In genomic region chr5:115068239-115069086, GRCh38 we compare ENCODE assay signal across 9 cellular contexts.
A peak's percentile ranks its signal among the peaks of the same experiment; 100 is the strongest.
DNase-seq lines count a peak whose midpoint lies in the region; ATAC-seq, FAIRE-seq and TF ChIP-seq lines count a peak whose summit lies in the region.
"Had no signal": no experiment of that assay in that cellular context is flagged by ENCODE, and none has a peak within 500 bp of the region (broad histone marks: within the 10 kb centered on the region; RNA-seq: fewer than 3 reads in every experiment).

No MANE protein-coding gene starts in this region.

- FAIRE-seq in A549 (lab: Jason Lieb, UNC), result no peak

- TF ChIP-seq EP300 in A549 (IDR thresholded peaks at IDR 0.05), result no peak

- no peak overlapping the region for H3K9ac ChIP-seq in OCI-LY1 (ENCODE audit: low read length)

- no peak for TF ChIP-seq RAD21 in A549 (conservative IDR thresholded peaks at IDR 0.05 in 1 of 2, IDR thresholded peaks at IDR 0.05 in 1 of 2)

- H3K9me3 ChIP-seq in A549, result no peaks in the 10 kb centered on the region
- no peaks in the 10 kb centered on the region for H3K9me3 ChIP-seq in OCI-LY1 (ENCODE audit: low read length)
- H3K9me3 ChIP-seq in psoas muscle, result no peaks in the 10 kb centered on the region

- H3K4me3 ChIP-seq in A549 (0 out of 3 replicates have a peak overlapping the region, but pooled peaks have one; percentile 13), OCI-LY1 (ENCODE audit: low read depth, low read length, poor library complexity, severe bottlenecking) (peak overlapping the region; percentile 23), epithelial cell of esophagus (ENCODE audit: low read length) (no peak overlapping the region), psoas muscle (no peak overlapping the region)

- no peaks in the 10 kb centered on the region; the same call in 1 of the 2 replicates for H3K27me3 ChIP-seq in OCI-LY1 (ENCODE audit: insufficient read depth, low read length)
- H3K27me3 ChIP-seq in psoas muscle (ENCODE audit: insufficient read depth in 3 of 3, low read length in 2 of 3), result no peaks in the 10 kb centered on the region

- H3K27ac ChIP-seq in A549, result no peak overlapping the region
- H3K27ac ChIP-seq in OCI-LY1 (ENCODE audit: low read depth, low read length, poor library complexity, severe bottlenecking), result no peak overlapping the region
- H3K27ac ChIP-seq in psoas muscle, result no peak overlapping the region

- no peaks in the 10 kb centered on the region for H4K20me1 ChIP-seq in OCI-LY1 (ENCODE audit: insufficient read depth, low read length)

- H3F3A ChIP-seq in OCI-LY1 (ENCODE audit: insufficient read depth, low read length), result no peaks in the 10 kb centered on the region

- no peaks in the 10 kb centered on the region for H3K79me2 ChIP-seq in OCI-LY1 (ENCODE audit: insufficient read depth, low read length)

- H2AFZ ChIP-seq in OCI-LY1 (ENCODE audit: low read length), result no peak overlapping the region

- H3K36me3 ChIP-seq in OCI-LY1 (ENCODE audit: insufficient read depth, low read length), result no peaks in the 10 kb centered on the region
- no peaks in the 10 kb centered on the region for H3K36me3 ChIP-seq in psoas muscle (ENCODE audit: insufficient read depth in 1 of 2, low read depth in 1 of 2)

- H3K4me1 ChIP-seq in A549 (no peaks in the 10 kb centered on the region), OCI-LY1 (ENCODE audit: insufficient read depth, low read length, severe bottlenecking) (peaks cover 3% of the 10 kb centered on the region), psoas muscle (no peaks in the 10 kb centered on the region)

- H3K4me2 ChIP-seq in A549 (peak overlapping the region; percentile 46), OCI-LY1 (ENCODE audit: low read length) (peak overlapping the region; percentile 29)

- 62% methylated on average over 14 of the region's 14 CpGs for WGBS in A549 (ENCODE audit: missing lambda C conversion rate)
- WGBS in psoas muscle, 3 donors, result 85 to 90% (median 86%) methylated on average over 14 of the region's 14 CpGs

- intact Hi-C loops in psoas muscle (cut with DNase I), result loop anchor here in 1 of 2 donors (5.0 kb wide), 1 partner anchor 1456 kb away; no protein-coding TSS in a partner anchor

- TF ChIP-seq CTCF in A549 (IDR thresholded peaks at IDR 0.05) (no peak), OCI-LY1 (IDR thresholded peaks at IDR 0.05; ENCODE audit: low read length) (no peak), epithelial cell of esophagus (IDR thresholded peaks at IDR 0.05; ENCODE audit: insufficient read depth, low read depth, low read length, missing control alignments) (no peak), psoas muscle (IDR thresholded peaks at IDR 0.05) (no peak)

- H3K9me2 ChIP-seq in OCI-LY1 (ENCODE audit: low read depth, low read length), result no peaks in the 10 kb centered on the region

- DNase-seq in A549 (ENCODE audit: low read depth in 1 of 2, low spot score in 1 of 2), result peak in 1 of 2 experiments; percentile 62
- DNase-seq in epithelial cell of esophagus (ENCODE audit: low read depth), result peak; percentile 58
- DNase-seq in stromal cell of bone marrow (ENCODE audit: low read depth), result peak; percentile 7
- no peak for DNase-seq in DMS 273 (lab: John Stamatoyannopoulos, UW; ENCODE audit: unreplicated experiment)
- no peak for DNase-seq in psoas muscle
- DNase-seq: activated naive CD8-positive, alpha-beta T cell treated with anti-CD3 and anti-CD28 coated beads, Interleukin-2, amount 10 ng/mL, durations not matched to agents 7 days and 5 days had no signal

- POLR2A ChIA-PET in A549 (lab: Yijun Ruan, JAX), result no interaction called here

- CTCF ChIA-PET in A549 (lab: Yijun Ruan, JAX), result interaction anchor here (0.6 to 2.7 kb wide), 11 partner anchors 11 to 1463 kb away, joined by 3 to 9 read pairs (median 3); no protein-coding TSS in a partner anchor

- peak in 1 of 2 experiments; percentile 69; a peak in 3 of 6 replicates for ATAC-seq in A549
- peak; percentile 75 for ATAC-seq in GM18909 (IDR thresholded peaks at IDR 0.05; ENCODE audit: poor library complexity, unreplicated experiment)
- ATAC-seq in HG03095 (IDR thresholded peaks at IDR 0.05; ENCODE audit: unreplicated experiment), result peak; percentile 63
- ATAC-seq in psoas muscle, result no peak

- no peak for TF ChIP-seq POLR2A in A549 (IDR thresholded peaks at IDR 0.05; ENCODE audit: low read length)

TF ChIP-seq in A549, 52 proteins besides CTCF, POLR2A, EP300 and RAD21:
- TF ChIP-seq HDAC2 (IDR thresholded peaks at IDR 0.05), result no peak
- no peak for TF ChIP-seq FOSL2 (IDR thresholded peaks at IDR 0.05)
- TF ChIP-seq FOSL2 (CRISPR knock-in tag; IDR thresholded peaks at IDR 0.05), result peak; percentile 79
- TF ChIP-seq, protein P1, sequence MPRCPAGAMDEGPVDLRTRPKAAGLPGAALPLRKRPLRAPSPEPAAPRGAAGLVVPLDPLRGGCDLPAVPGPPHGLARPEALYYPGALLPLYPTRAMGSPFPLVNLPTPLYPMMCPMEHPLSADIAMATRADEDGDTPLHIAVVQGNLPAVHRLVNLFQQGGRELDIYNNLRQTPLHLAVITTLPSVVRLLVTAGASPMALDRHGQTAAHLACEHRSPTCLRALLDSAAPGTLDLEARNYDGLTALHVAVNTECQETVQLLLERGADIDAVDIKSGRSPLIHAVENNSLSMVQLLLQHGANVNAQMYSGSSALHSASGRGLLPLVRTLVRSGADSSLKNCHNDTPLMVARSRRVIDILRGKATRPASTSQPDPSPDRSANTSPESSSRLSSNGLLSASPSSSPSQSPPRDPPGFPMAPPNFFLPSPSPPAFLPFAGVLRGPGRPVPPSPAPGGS (IDR thresholded peaks at IDR 0.05), result no peak

Comparison
In these comparisons a context has a peak if more than half of its experiments do, and no peak if none do; other contexts are left out.
1. ATAC-seq: peak in GM18909 (single experiment) and HG03095 (single experiment); none in psoas muscle (0 of 4).
2. DNase-seq: peak in epithelial cell of esophagus (single experiment) and stromal cell of bone marrow (single experiment); none in DMS 273 (single experiment) and psoas muscle (0 of 2).
3. H3K4me3 ChIP-seq: peak in A549 (single experiment) and OCI-LY1 (single experiment); none in epithelial cell of esophagus (single experiment) and psoas muscle (single experiment).